ENCODE assay signal across 18 cellular contexts in the genomic region with DNA sequence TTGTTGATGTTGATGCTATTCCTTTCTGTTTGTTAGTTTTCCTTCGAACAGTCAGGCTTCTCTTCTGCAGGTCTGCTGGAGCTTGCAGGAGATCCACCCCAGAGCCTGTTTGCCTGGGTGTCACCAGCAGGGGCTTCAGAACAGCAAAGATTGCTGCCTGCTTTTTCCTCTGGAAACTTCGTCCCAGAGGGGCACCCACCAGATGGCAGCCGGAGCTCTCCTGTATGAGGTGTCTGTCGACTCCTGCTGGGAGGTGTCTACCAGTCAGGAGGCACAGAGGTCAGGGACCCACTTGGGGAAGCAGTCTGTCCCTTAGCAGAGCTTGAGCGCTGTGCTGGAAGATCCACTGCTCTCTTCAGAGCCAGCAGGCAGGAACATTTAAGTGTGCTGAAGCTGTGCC.
DNase-seq lines count a peak whose midpoint lies in the region; ATAC-seq and TF ChIP-seq lines count a peak whose summit lies in the region.
"Had no signal": no experiment of that assay in that cellular context is flagged by ENCODE, and none has a peak within 500 bp of the region (broad histone marks: within the 10 kb centered on the region; RNA-seq: fewer than 3 reads in every experiment).

No MANE protein-coding gene starts in this region.

- TF ChIP-seq CTCF in cardiac muscle cell (IDR thresholded peaks at IDR 0.05; ENCODE audit: low read depth, low read length) (no peak), right atrium auricular region (IDR thresholded peaks at IDR 0.05) (peak in 1 of 2 donors; percentile 37), Loucy (conservative IDR thresholded peaks at IDR 0.05; ENCODE audit: low read length) (no peak; the same call in 1 of the 2 replicates), WERI-Rb-1 (IDR thresholded peaks at IDR 0.05; ENCODE audit: low read depth, low read length) (no peak)

- H4K20me1 ChIP-seq in Loucy (ENCODE audit: insufficient read depth, low read length, poor library complexity, severe bottlenecking), result no peaks in the 10 kb centered on the region
- H4K20me1 ChIP-seq: BLaER1 had no signal

- H3K4ac ChIP-seq in mesendoderm (ENCODE audit: low read depth, low read length), result no peak overlapping the region

- no peak overlapping the region for H2BK15ac ChIP-seq in mesendoderm (replicated peaks; ENCODE audit: low read depth)

- no peaks in the 10 kb centered on the region for H3K27me3 Mint-ChIP-seq in activated CD8-positive, alpha-beta T cell treated with anti-CD3 and anti-CD28 coated beads, Interleukin-2, amount 10 ng/mL, durations not matched to agents 7 days and 5 days (ENCODE audit: low read depth)

- no peak overlapping the region for H3K56ac ChIP-seq in mesendoderm (ENCODE audit: low read length)

- H3K27ac ChIP-seq in cardiac muscle cell (peak overlapping the region; percentile 92), right atrium auricular region (peak overlapping the region in 1 of 2 donors; percentile 54), WERI-Rb-1 (no peak overlapping the region), mesendoderm (ENCODE audit: low read depth, low read length) (no peak overlapping the region)
- H3K27ac ChIP-seq: BLaER1, RWPE1, SJCRH30 had no signal

- H3K79me1 ChIP-seq in mesendoderm (ENCODE audit: low read length), result no peaks in the 10 kb centered on the region

- no peak overlapping the region for H3K18ac ChIP-seq in mesendoderm (ENCODE audit: low read length)

- no peaks in the 10 kb centered on the region for H3F3A ChIP-seq in Loucy (ENCODE audit: low read depth)

- no peaks in the 10 kb centered on the region for H3K27me3 ChIP-seq in cardiac muscle cell
- no peaks in the 10 kb centered on the region for H3K27me3 ChIP-seq in right atrium auricular region
- H3K27me3 ChIP-seq in Loucy (ENCODE audit: insufficient read depth, low read length, poor library complexity, severe bottlenecking), result no peaks in the 10 kb centered on the region
- no peaks in the 10 kb centered on the region for H3K27me3 ChIP-seq in WERI-Rb-1 (ENCODE audit: insufficient read depth, low read depth, severe bottlenecking)
- no peaks in the 10 kb centered on the region for H3K27me3 ChIP-seq in mesendoderm (ENCODE audit: insufficient read depth, low read length, poor library complexity)
- H3K27me3 ChIP-seq: BLaER1, MG63, SJCRH30 had no signal

- H3K4me2 ChIP-seq in Loucy (ENCODE audit: low read depth, low read length, poor library complexity, severe bottlenecking) (no peak overlapping the region), mesendoderm (ENCODE audit: low read length) (no peak overlapping the region)
- H3K4me2 ChIP-seq: BLaER1 had no signal

- H3K36me3 Mint-ChIP-seq in activated CD8-positive, alpha-beta T cell treated with anti-CD3 and anti-CD28 coated beads, Interleukin-2, amount 10 ng/mL, durations not matched to agents 7 days and 5 days (ENCODE audit: low read depth), result no peaks in the 10 kb centered on the region
- H3K36me3 Mint-ChIP-seq: CD8-positive, alpha-beta T cell had no signal

- H4K8ac ChIP-seq in mesendoderm (ENCODE audit: low read depth, low read length), result no peak overlapping the region

- peak in 1 of 2 donors; percentile 52 for DNase-seq in cardiac muscle cell (ENCODE audit: low read depth in 1 of 2, low spot score in 1 of 2)
- no peak for DNase-seq in right atrium auricular region (ENCODE audit: low spot score)
- DNase-seq in WERI-Rb-1, result peak; percentile 35
- peak; percentile 4 for DNase-seq in mesendoderm
- no peak for DNase-seq in LoVo (ENCODE audit: low spot score)
- no peak for DNase-seq in activated CD8-positive, alpha-beta T cell treated with anti-CD3 and anti-CD28 coated beads, Interleukin-2, amount 10 ng/mL, durations not matched to agents 7 days and 5 days
- no peak for DNase-seq in hypothalamus (lab: John Stamatoyannopoulos, UW)
- DNase-seq: 8988T; CD8-positive, alpha-beta T cell; DMS79; GOT3; KG1; MG63; NCI-H1092; SJCRH30 had no signal

- peaks cover 24% of the 10 kb centered on the region for H3K4me1 ChIP-seq in cardiac muscle cell (ENCODE audit: low read depth)
- peaks cover 0 to 10% of the 10 kb centered on the region in 2 donors for H3K4me1 ChIP-seq in right atrium auricular region
- peaks cover 18% of the 10 kb centered on the region for H3K4me1 ChIP-seq in Loucy (ENCODE audit: insufficient read depth, low read length, poor library complexity, severe bottlenecking)
- no peaks in the 10 kb centered on the region for H3K4me1 ChIP-seq in mesendoderm (ENCODE audit: control insufficient read depth, low read depth, low read length)
- H3K4me1 ChIP-seq: BLaER1, SJCRH30 had no signal

- no peak overlapping the region for H3K9ac ChIP-seq in Loucy (ENCODE audit: low read depth, low read length, poor library complexity, severe bottlenecking)
- no peak overlapping the region for H3K9ac ChIP-seq in mesendoderm (ENCODE audit: low read length)
- H3K9ac ChIP-seq: BLaER1 had no signal

- peak overlapping the region; percentile 53; the same call in 1 of the 2 replicates for H2AFZ ChIP-seq in Loucy (ENCODE audit: low read length)

- no peak overlapping the region for H2BK5ac ChIP-seq in mesendoderm (ENCODE audit: low read length)

- no peak for ATAC-seq in activated CD8-positive, alpha-beta T cell treated with anti-CD3 and anti-CD28 coated beads, Interleukin-2, amount 10 ng/mL, durations not matched to agents 7 days and 5 days
- ATAC-seq: CD8-positive, alpha-beta T cell had no signal

- H3K9me2 ChIP-seq in Loucy (replicated peaks; ENCODE audit: low read depth, low read length), result no peaks in the 10 kb centered on the region

- WGBS in mesendoderm (ENCODE audit: extremely low coverage, insufficient coverage, low lambda C conversion rate), result no CpG with 5 or more reads among the region's 5 CpGs

- peaks cover 1% of the 10 kb centered on the region for H3K36me3 ChIP-seq in cardiac muscle cell
- no peaks in the 10 kb centered on the region for H3K36me3 ChIP-seq in right atrium auricular region
- H3K36me3 ChIP-seq in Loucy (ENCODE audit: insufficient read depth, low read length), result no peaks in the 10 kb centered on the region
- H3K36me3 ChIP-seq in WERI-Rb-1, result no peaks in the 10 kb centered on the region
- no peaks in the 10 kb centered on the region for H3K36me3 ChIP-seq in mesendoderm (ENCODE audit: control insufficient read depth, insufficient read depth, low read length)
- H3K36me3 ChIP-seq: BLaER1, MG63, SJCRH30 had no signal

- no peaks in the 10 kb centered on the region for H3K79me2 ChIP-seq in Loucy (ENCODE audit: insufficient read depth, low read length)
- H3K79me2 ChIP-seq in mesendoderm (ENCODE audit: control insufficient read depth, insufficient read depth, low read length), result no peaks in the 10 kb centered on the region

- no peak overlapping the region for H3K23ac ChIP-seq in mesendoderm (ENCODE audit: low read length)

- no peaks in the 10 kb centered on the region for H3K9me3 Mint-ChIP-seq in activated CD8-positive, alpha-beta T cell treated with anti-CD3 and anti-CD28 coated beads, Interleukin-2, amount 10 ng/mL, durations not matched to agents 7 days and 5 days (ENCODE audit: insufficient read depth)

- H3K27ac Mint-ChIP-seq in activated CD8-positive, alpha-beta T cell treated with anti-CD3 and anti-CD28 coated beads, Interleukin-2, amount 10 ng/mL, durations not matched to agents 7 days and 5 days, result no peak overlapping the region
- H3K27ac Mint-ChIP-seq: CD8-positive, alpha-beta T cell had no signal

- no peaks in the 10 kb centered on the region for H3K4me1 Mint-ChIP-seq in activated CD8-positive, alpha-beta T cell treated with anti-CD3 and anti-CD28 coated beads, Interleukin-2, amount 10 ng/mL, durations not matched to agents 7 days and 5 days (ENCODE audit: low read depth)

- CTCF ChIA-PET in activated CD8-positive, alpha-beta T cell treated with anti-CD3 and anti-CD28 coated beads, Interleukin-2, amount 10 ng/mL, durations not matched to agents 7 days and 5 days (lab: Charles Lee), result no interaction called here

- POLR2A ChIA-PET in activated CD8-positive, alpha-beta T cell treated with anti-CD3 and anti-CD28 coated beads, Interleukin-2, amount 10 ng/mL, durations not matched to agents 7 days and 5 days (lab: Charles Lee), result no interaction called here

- no peak overlapping the region for H2BK120ac ChIP-seq in mesendoderm (ENCODE audit: low read depth, low read length)

- H3K9me3 ChIP-seq in cardiac muscle cell (ENCODE audit: low read depth) (no peaks in the 10 kb centered on the region), right atrium auricular region (no peaks in the 10 kb centered on the region), Loucy (ENCODE audit: insufficient read depth, low read depth, low read length) (no peaks in the 10 kb centered on the region), WERI-Rb-1 (ENCODE audit: severe bottlenecking) (no peaks in the 10 kb centered on the region)
- H3K9me3 ChIP-seq: BLaER1, SJCRH30 had no signal

- H3K4me3 ChIP-seq in cardiac muscle cell, result no peak overlapping the region
- no peak overlapping the region for H3K4me3 ChIP-seq in right atrium auricular region
- H3K4me3 ChIP-seq in Loucy (ENCODE audit: low read length, poor library complexity, severe bottlenecking), result no peak overlapping the region
- no peak overlapping the region for H3K4me3 ChIP-seq in WERI-Rb-1 (ENCODE audit: low read depth, low read length)
- H3K4me3 ChIP-seq in mesendoderm (ENCODE audit: low read length), result no peak overlapping the region
- H3K4me3 ChIP-seq: BLaER1, MG63, SJCRH30 had no signal

- no peak overlapping the region for H3K4me3 Mint-ChIP-seq in activated CD8-positive, alpha-beta T cell treated with anti-CD3 and anti-CD28 coated beads, Interleukin-2, amount 10 ng/mL, durations not matched to agents 7 days and 5 days
- H3K4me3 Mint-ChIP-seq: CD8-positive, alpha-beta T cell had no signal

- H4K5ac ChIP-seq in mesendoderm (ENCODE audit: low read length), result no peak overlapping the region

- no peak overlapping the region for H2AK5ac ChIP-seq in mesendoderm (ENCODE audit: low read length)

Comparison
In these comparisons a context has a peak if more than half of its experiments do, and no peak if none do; other contexts are left out.
1. DNase-seq: peak in WERI-Rb-1 (single experiment) and mesendoderm (single experiment); none in right atrium auricular region (single experiment), LoVo (single experiment), activated CD8-positive, alpha-beta T cell treated with anti-CD3 and anti-CD28 coated beads, Interleukin-2, amount 10 ng/mL, durations not matched to agents 7 days and 5 days (single experiment) and hypothalamus (0 of 51).